Comparison of ENCODE assay signal across 8 cellular contexts in the genomic region with DNA sequence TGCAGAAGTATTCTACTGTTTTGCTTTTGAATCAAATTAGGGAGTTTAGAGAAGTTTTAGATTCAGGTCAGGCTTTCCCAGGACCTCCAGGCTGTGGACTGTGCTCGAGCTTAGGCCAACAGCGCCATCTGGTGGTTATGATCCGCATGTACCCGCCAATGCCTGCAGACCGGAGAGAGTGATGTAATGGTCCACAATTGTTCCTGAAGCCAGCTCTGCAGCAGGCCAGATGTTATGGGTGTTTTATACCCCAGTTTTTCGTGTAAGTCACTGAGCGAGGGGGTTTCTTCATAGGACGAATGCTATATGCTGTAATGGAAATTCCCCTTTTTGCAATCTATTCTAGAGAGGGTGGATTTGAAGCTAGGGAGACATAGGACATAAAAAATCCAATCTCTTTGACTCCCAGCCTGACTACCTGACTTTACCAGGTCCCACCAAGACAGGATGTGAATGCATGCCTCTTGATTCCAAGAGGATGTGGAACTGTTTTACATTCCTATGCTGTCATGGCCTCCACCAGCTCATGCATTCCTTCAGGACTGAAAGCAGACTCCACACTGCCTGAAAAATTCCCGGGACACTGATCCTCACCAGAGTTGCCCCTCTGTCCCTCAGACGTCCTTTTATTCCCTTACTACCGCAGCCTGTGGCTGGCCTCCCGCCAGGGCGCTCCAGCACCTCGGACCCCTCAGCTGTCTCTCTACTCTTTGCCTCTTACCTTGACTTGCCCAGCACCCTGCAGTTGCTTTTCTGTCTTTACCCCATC. TPM values are rescaled to one million over a fixed set of nuclear protein-coding genes. Genes with fewer than 3 reads are reported as not detected.
DNase-seq lines count a peak whose midpoint lies in the region; ATAC-seq and TF ChIP-seq lines count a peak whose summit lies in the region.

No MANE protein-coding gene starts in this region.

- DNase-seq in AG09319 (ENCODE audit: extremely low read depth, low read depth) (peak; percentile 28), NCI-H226 (peak; percentile 42), left lobe of liver (ENCODE audit: low spot score) (peak; percentile 87)
- DNase-seq in activated CD4-positive, alpha-beta T cell treated with anti-CD3 and anti-CD28 coated beads for 4 hours, result peak; percentile 75 to 85
- peak; percentile 72 for DNase-seq in stimulated activated CD4-positive, alpha-beta T cell treated with anti-CD3 and anti-CD28 coated beads, Interleukin-2, amount 100 ng/mL, for 4 hours (ENCODE audit: low read depth)

- H3K4me1 Mint-ChIP-seq in dendritic cell treated with granulocyte-macrophage colony-stimulating factor and Interleukin-4, amounts not matched to agents 40 ng/mL and 50 ng/mL, for 4 days (ENCODE audit: low read depth), result peaks cover 42% of the 10 kb centered on the region

- intact Hi-C loops in dendritic cell treated with granulocyte-macrophage colony-stimulating factor and Interleukin-4, amounts not matched to agents 40 ng/mL and 50 ng/mL, for 4 days (cut with micrococcal nuclease), result loop anchor here (2.0 to 10.0 kb wide), 5 partner anchors 52 to 1075 kb away; no protein-coding TSS in a partner anchor

- peak overlapping the region; percentile 60 for H3K27ac Mint-ChIP-seq in dendritic cell treated with granulocyte-macrophage colony-stimulating factor and Interleukin-4, amounts not matched to agents 40 ng/mL and 50 ng/mL, for 4 days

- peak overlapping the region; percentile 52 for H3K4me3 Mint-ChIP-seq in dendritic cell treated with granulocyte-macrophage colony-stimulating factor and Interleukin-4, amounts not matched to agents 40 ng/mL and 50 ng/mL, for 4 days

- peak; percentile 82 for ATAC-seq in GM18861 (IDR thresholded peaks at IDR 0.05; ENCODE audit: unreplicated experiment)
- peak; percentile 66 for ATAC-seq in HG03097 (IDR thresholded peaks at IDR 0.05; ENCODE audit: low FRiP score, unreplicated experiment)
- peak; percentile 98 for ATAC-seq in left lobe of liver

- peaks cover 12% of the 10 kb centered on the region for H3K36me3 Mint-ChIP-seq in dendritic cell treated with granulocyte-macrophage colony-stimulating factor and Interleukin-4, amounts not matched to agents 40 ng/mL and 50 ng/mL, for 4 days (ENCODE audit: low read depth)

- peak; percentile 70 for TF ChIP-seq CTCF in AG09319 (IDR thresholded peaks at IDR 0.05; ENCODE audit: low read depth, low read length)

- H3K9me3 Mint-ChIP-seq in dendritic cell treated with granulocyte-macrophage colony-stimulating factor and Interleukin-4, amounts not matched to agents 40 ng/mL and 50 ng/mL, for 4 days, result peaks cover 9% of the 10 kb centered on the region

- peaks cover 34% of the 10 kb centered on the region for H3K27me3 Mint-ChIP-seq in dendritic cell treated with granulocyte-macrophage colony-stimulating factor and Interleukin-4, amounts not matched to agents 40 ng/mL and 50 ng/mL, for 4 days

RNA-seq across cellular contexts. Expression of gene LY86, which starts 41.2 kb away (rescaled TPM):
- 0.63 TPM for total RNA-seq in left lobe of liver

Comparison
In these comparisons a context has a peak if more than half of its experiments do, and no peak if none do; other contexts are left out.
1. Peak in every context shown above with its lines: DNase-seq and ATAC-seq.
2. DNase-seq: peak in every context shown above with its lines; median percentile 87 in left lobe of liver; 80 in activated CD4-positive, alpha-beta T cell treated with anti-CD3 and anti-CD28 coated beads for 4 hours; 72 in stimulated activated CD4-positive, alpha-beta T cell treated with anti-CD3 and anti-CD28 coated beads, Interleukin-2, amount 100 ng/mL, for 4 hours; 42 in NCI-H226; 28 in AG09319.